In genomic region chr12:34352098-34352497, GRCh38 we compare ENCODE assay signal across 22 cellular contexts.
"Had no signal": no experiment of that assay in that cellular context is flagged by ENCODE, and none has a peak within 500 bp of the region (broad histone marks: within the 10 kb centered on the region; RNA-seq: fewer than 3 reads in every experiment).

No MANE protein-coding gene starts in this region.

- ATAC-seq: effector memory CD8-positive, alpha-beta T cell; esophagus mucosa; gastrocnemius medialis; heart right ventricle; left cardiac atrium; left lung; left ventricle myocardium superior; lower lobe of right lung; mucosa of descending colon; naive thymus-derived CD8-positive, alpha-beta T cell had no signal

- H3K36me3 ChIP-seq: esophagus squamous epithelium, gastrocnemius medialis, heart right ventricle, left lung, lower lobe of right lung had no signal

- H3K4me1 ChIP-seq: esophagus squamous epithelium, gastrocnemius medialis, heart right ventricle, left lung, lower lobe of right lung had no signal

- H3K27me3 ChIP-seq: gastrocnemius medialis had no signal

- DNase-seq: cortex of kidney; effector CD8-positive, alpha-beta T cell; effector memory CD8-positive, alpha-beta T cell; endodermal cell; erythroblast; esophagus squamous epithelium; foreskin fibroblast; foreskin melanocyte; gastrocnemius medialis; glutamatergic neuron; head of caudate nucleus; heart right ventricle; hippocampal formation; left cardiac atrium; left lung; left ventricle myocardium superior; lower lobe of right lung; mesenchymal stem cell; mucosa of descending colon; naive B cell; naive thymus-derived CD8-positive, alpha-beta T cell had no signal

- H3K4me3 ChIP-seq: esophagus squamous epithelium, gastrocnemius medialis, heart right ventricle, left lung, lower lobe of right lung, mucosa of descending colon had no signal

- H3K9me3 ChIP-seq: gastrocnemius medialis, lower lobe of right lung had no signal
